Comparison of ENCODE assay signal across 25 cellular contexts in the genomic region with DNA sequence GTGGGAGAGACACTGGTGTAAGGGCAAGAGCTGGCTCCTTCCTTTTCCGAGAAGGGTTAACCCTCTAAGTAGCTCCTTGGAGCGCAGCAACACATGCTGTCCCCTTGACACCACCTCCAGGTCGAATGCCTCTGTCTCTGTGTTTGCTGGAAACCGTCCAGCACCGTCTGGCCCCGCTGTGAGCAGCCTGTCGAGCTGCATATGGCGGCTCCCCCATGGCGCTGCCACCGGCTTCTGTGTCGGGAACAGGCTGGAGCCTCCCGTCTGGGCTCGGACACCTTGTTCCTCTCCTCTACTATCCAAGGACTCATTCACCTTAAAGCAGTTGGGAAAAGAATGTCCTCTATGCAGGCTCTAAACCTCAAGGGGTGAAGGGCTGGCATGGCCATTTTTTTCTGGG. TPM values are rescaled to one million over a fixed set of nuclear protein-coding genes. Genes with fewer than 3 reads are reported as not detected.
A peak's percentile ranks its signal among the peaks of the same experiment; 100 is the strongest.
DNase-seq lines count a peak whose midpoint lies in the region; ATAC-seq, FAIRE-seq and TF ChIP-seq lines count a peak whose summit lies in the region.
"Had no signal": no experiment of that assay in that cellular context is flagged by ENCODE, and none has a peak within 500 bp of the region (broad histone marks: within the 10 kb centered on the region; RNA-seq: fewer than 3 reads in every experiment).

No MANE protein-coding gene starts in this region.

- DNase-seq in NCI-H1694 treated with DMSO at 0.1 percent for 48 hours (lab: John Stamatoyannopoulos, UW) (peak; percentile 73), NCI-H748 (lab: John Stamatoyannopoulos, UW; ENCODE audit: unreplicated experiment) (peak; percentile 50), choroid plexus epithelial cell (ENCODE audit: low read depth) (peak; percentile 2), HepG2 (ENCODE audit: low spot score) (no peak), NCI-H2196 treated with DMSO at 0.1 percent for 48 hours (lab: John Stamatoyannopoulos, UW; ENCODE audit: unreplicated experiment) (no peak), MV-4-11 (lab: John Stamatoyannopoulos, UW) (no peak)
- DNase-seq: CD4-positive, alpha-beta memory T cell; COR-L47; DMS79; EL; GF-D8; NCI-H1092; NCI-H1436; NCI-H2029 treated with DMSO at 0.1 percent for 48 hours; NCI-H345; NCI-H510A treated with DMSO at 0.1 percent for 48 hours; PC-3; SJCRH30; T-helper 2 cell had no signal

- TF ChIP-seq CTCF in HEK293 (tag by site-specific recombination; IDR thresholded peaks at IDR 0.05): no peak
- TF ChIP-seq CTCF in choroid plexus epithelial cell (conservative IDR thresholded peaks at IDR 0.05; ENCODE audit: low read depth, low read length): no peak
- TF ChIP-seq CTCF in HepG2 (CRISPR knock-in tag; IDR thresholded peaks at IDR 0.05): no peak

- TF ChIP-seq EP300 in HepG2 (IDR thresholded peaks at IDR 0.05; ENCODE audit: low read depth in 2 of 2, low read length in 2 of 2): no peak
- no peak for TF ChIP-seq EP300 in HepG2 (CRISPR knock-in tag; IDR thresholded peaks at IDR 0.05; ENCODE audit: borderline replicate concordance)

- H3K9ac ChIP-seq in HepG2 (ENCODE audit: insufficient read depth, low read depth, low read length): no peak overlapping the region

- CTCF ChIA-PET in HEK293 (lab: Yijun Ruan, JAX) (no interaction called here), HepG2 (lab: Yijun Ruan, JAX; ENCODE audit: low intra/inter-chr PET ratio, low total read pairs) (no interaction called here)

- H3K27me3 ChIP-seq in HepG2 (ENCODE audit: control insufficient read depth in 1 of 2, insufficient read depth in 2 of 2, low read length in 2 of 2): peaks cover 0 to 10% of the 10 kb centered on the region in 2 experiments; a peak in 1 of 5 replicates
- H3K27me3 ChIP-seq: SJCRH30 had no signal

- no peaks in the 10 kb centered on the region for H4K20me1 ChIP-seq in HepG2 (ENCODE audit: insufficient read depth, low read length)

- no peak for FAIRE-seq in HepG2 (lab: Jason Lieb, UNC)
- FAIRE-seq: A549, GM12891 had no signal

- in situ Hi-C loops in HepG2 (cut with HindIII; ENCODE audit: extremely low pct_ligation_motif_present, low pct_unique_long_range_greater_than_20kb): no loop called here

- 92% methylated on average over 2 of the region's 13 CpGs for WGBS in HepG2 (ENCODE audit: low lambda C conversion rate)

- H3K4me1 ChIP-seq in HEK293 (ENCODE audit: control insufficient read depth, insufficient read depth, low read length) (no peaks in the 10 kb centered on the region), HepG2 (ENCODE audit: insufficient read depth, low read length) (peaks cover 12% of the 10 kb centered on the region)
- H3K4me1 ChIP-seq: A549, SJCRH30 had no signal

- H3K27ac ChIP-seq in HEK293 (ENCODE audit: extremely low read depth, low read depth, low read length) (no peak overlapping the region), HepG2 (ENCODE audit: extremely low read length, insufficient read depth, low read length) (no peak overlapping the region)
- H3K27ac ChIP-seq: A549, SJCRH30 had no signal

- no peak overlapping the region for H2AFZ ChIP-seq in HepG2 (ENCODE audit: low read length)

- no peak overlapping the region for H3K4me2 ChIP-seq in HepG2 (ENCODE audit: low read depth, low read length)
- H3K4me2 ChIP-seq: A549 had no signal

- no peak for TF ChIP-seq RAD21 in HepG2 (CRISPR knock-in tag; IDR thresholded peaks at IDR 0.05)

- ATAC-seq in HepG2: no peak
- ATAC-seq in esophagus mucosa: no peak
- ATAC-seq: A549, HCT116, PC-3, SK-N-SH treated with all-trans-retinoic acid at 6 μM for 48 hours had no signal

- no peak for TF ChIP-seq POLR2A in HepG2 (IDR thresholded peaks at IDR 0.05; ENCODE audit: insufficient read depth in 1 of 2, low read depth in 2 of 2, low read length in 2 of 2)

- no peaks in the 10 kb centered on the region for H3K36me3 ChIP-seq in HEK293 (ENCODE audit: control insufficient read depth in 2 of 2, insufficient read depth in 1 of 2, low read length in 2 of 2)
- no peaks in the 10 kb centered on the region for H3K36me3 ChIP-seq in HepG2 (replicated peaks in 1 of 2; ENCODE audit: control insufficient read depth in 1 of 2, insufficient read depth in 2 of 2, low read length in 2 of 2)
- H3K36me3 ChIP-seq: SJCRH30 had no signal

- H3K4me3 ChIP-seq in HEK293 (ENCODE audit: low read depth, low read length) (no peak overlapping the region), choroid plexus epithelial cell (ENCODE audit: low read depth, low read length) (no peak overlapping the region), HepG2 (replicated peaks in 1 of 3; ENCODE audit: insufficient read depth in 1 of 3, low read depth in 2 of 3, low read length in 3 of 3) (no peak overlapping the region)
- H3K4me3 ChIP-seq: A549, SJCRH30 had no signal

- BruUV-seq in HepG2 (replicated peaks; lab: Mats Ljungman, UMichigan): no TSS peak

- POLR2A ChIA-PET in HEK293 (lab: Yijun Ruan, JAX): no interaction called here
- POLR2A ChIA-PET in HepG2 (lab: Yijun Ruan, JAX): no interaction called here

- intact Hi-C loops in HepG2 (cut with micrococcal nuclease; ENCODE audit: unreplicated experiment): no loop called here

- H3K9me3 ChIP-seq in HEK293 (ENCODE audit: control insufficient read depth, insufficient read depth, low read depth, low read length) (no peaks in the 10 kb centered on the region), HepG2 (ENCODE audit: low read length) (no peaks in the 10 kb centered on the region)
- H3K9me3 ChIP-seq: A549, SJCRH30 had no signal

- H3K79me2 ChIP-seq in HepG2 (ENCODE audit: insufficient read depth, low read length): no peaks in the 10 kb centered on the region

TF ChIP-seq in HEK293, 187 proteins besides CTCF, POLR2A, EP300 and RAD21:
- no peak for TF ChIP-seq ZNF146 (tag by site-specific recombination; IDR thresholded peaks at IDR 0.05)
- TF ChIP-seq ZIC2 (tag by site-specific recombination; IDR thresholded peaks at IDR 0.05): peak; percentile 25; the same call in 1 of the 2 replicates

TF ChIP-seq in HepG2, 621 proteins besides CTCF, POLR2A, EP300 and RAD21 (continues in another document):
- no peak for TF ChIP-seq ZNF260 (CRISPR knock-in tag; IDR thresholded peaks at IDR 0.05; ENCODE audit: borderline replicate concordance, low read depth)
- no peak for TF ChIP-seq ZNF780A (CRISPR knock-in tag; IDR thresholded peaks at IDR 0.05)
- TF ChIP-seq, protein P1, sequence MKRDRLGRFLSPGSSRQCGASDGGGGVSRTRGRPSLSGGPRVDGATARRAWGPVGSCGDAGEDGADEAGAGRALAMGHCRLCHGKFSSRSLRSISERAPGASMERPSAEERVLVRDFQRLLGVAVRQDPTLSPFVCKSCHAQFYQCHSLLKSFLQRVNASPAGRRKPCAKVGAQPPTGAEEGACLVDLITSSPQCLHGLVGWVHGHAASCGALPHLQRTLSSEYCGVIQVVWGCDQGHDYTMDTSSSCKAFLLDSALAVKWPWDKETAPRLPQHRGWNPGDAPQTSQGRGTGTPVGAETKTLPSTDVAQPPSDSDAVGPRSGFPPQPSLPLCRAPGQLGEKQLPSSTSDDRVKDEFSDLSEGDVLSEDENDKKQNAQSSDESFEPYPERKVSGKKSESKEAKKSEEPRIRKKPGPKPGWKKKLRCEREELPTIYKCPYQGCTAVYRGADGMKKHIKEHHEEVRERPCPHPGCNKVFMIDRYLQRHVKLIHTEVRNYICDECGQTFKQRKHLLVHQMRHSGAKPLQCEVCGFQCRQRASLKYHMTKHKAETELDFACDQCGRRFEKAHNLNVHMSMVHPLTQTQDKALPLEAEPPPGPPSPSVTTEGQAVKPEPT (CRISPR knock-in tag; IDR thresholded peaks at IDR 0.05; ENCODE audit: low read depth): no peak
- TF ChIP-seq, protein P2, sequence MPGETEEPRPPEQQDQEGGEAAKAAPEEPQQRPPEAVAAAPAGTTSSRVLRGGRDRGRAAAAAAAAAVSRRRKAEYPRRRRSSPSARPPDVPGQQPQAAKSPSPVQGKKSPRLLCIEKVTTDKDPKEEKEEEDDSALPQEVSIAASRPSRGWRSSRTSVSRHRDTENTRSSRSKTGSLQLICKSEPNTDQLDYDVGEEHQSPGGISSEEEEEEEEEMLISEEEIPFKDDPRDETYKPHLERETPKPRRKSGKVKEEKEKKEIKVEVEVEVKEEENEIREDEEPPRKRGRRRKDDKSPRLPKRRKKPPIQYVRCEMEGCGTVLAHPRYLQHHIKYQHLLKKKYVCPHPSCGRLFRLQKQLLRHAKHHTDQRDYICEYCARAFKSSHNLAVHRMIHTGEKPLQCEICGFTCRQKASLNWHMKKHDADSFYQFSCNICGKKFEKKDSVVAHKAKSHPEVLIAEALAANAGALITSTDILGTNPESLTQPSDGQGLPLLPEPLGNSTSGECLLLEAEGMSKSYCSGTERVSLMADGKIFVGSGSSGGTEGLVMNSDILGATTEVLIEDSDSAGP (CRISPR knock-in tag; IDR thresholded peaks at IDR 0.05; ENCODE audit: borderline replicate concordance): no peak

RNA-seq across cellular contexts. Expression of a gene that starts 28.9 kb away (rescaled TPM):
- 2.2 and 2.7 TPM in 2 replicates for total RNA-seq in HepG2 (2016; rRNA removed; fragmentation: Illumina TruSeq; extraction: Trizol)
- 1.3 and 1.5 TPM in 2 replicates for total RNA-seq in HepG2 (2016; cell fraction: cytosol; rRNA removed; fragmentation: Illumina TruSeq; extraction: Trizol; ENCODE audit: low read depth)
- total RNA-seq in HepG2 (2016; cell fraction: insoluble cytoplasmic fraction; rRNA removed; fragmentation: Illumina TruSeq; extraction: Trizol): 2.3 and 2.6 TPM in 2 replicates
- 3.8 TPM in 2 replicates for total RNA-seq in HepG2 (2016; cell fraction: membrane; rRNA removed; fragmentation: Illumina TruSeq; extraction: Trizol)
- 1.4 and 1.6 TPM in 2 replicates for total RNA-seq in HepG2 (2016; cell fraction: nucleus; rRNA removed; fragmentation: Illumina TruSeq; extraction: Trizol)
- polyA plus RNA-seq in HepG2 (2011; rRNA removed): 0.24 and 0.50 TPM in 2 replicates
- polyA plus RNA-seq in HepG2 (2011; cell fraction: cytosol; rRNA removed): 0.60 and 0.71 TPM in 2 replicates
- 0.48 and 0.57 TPM in 2 replicates for polyA plus RNA-seq in HepG2 (2011; cell fraction: nucleus; rRNA removed)
- 0.43 and 0.65 TPM in 2 replicates for polyA plus RNA-seq in HepG2 (2012)
- polyA plus RNA-seq in HepG2 (2016; cell fraction: cytosol; fragmentation: Illumina TruSeq; extraction: Trizol; ENCODE audit: low read depth): 1.2 and 1.5 TPM in 2 replicates
- polyA plus RNA-seq in HepG2 (2016; cell fraction: insoluble cytoplasmic fraction; fragmentation: Illumina TruSeq; extraction: Trizol; ENCODE audit: low read depth): 2.5 and 3.8 TPM in 2 replicates
- 2.6 and 3.4 TPM in 2 replicates for polyA plus RNA-seq in HepG2 (2016; cell fraction: membrane; fragmentation: Illumina TruSeq; extraction: Trizol; ENCODE audit: low read depth)
- polyA plus RNA-seq in HepG2 (2016; cell fraction: nucleus; fragmentation: Illumina TruSeq; extraction: Trizol; ENCODE audit: insufficient read depth, low read depth): 2.0 and 2.1 TPM in 2 replicates
- polyA minus RNA-seq in HepG2 (2011; rRNA and poly(A)+ RNA removed; ENCODE audit: low replicate concordance): 1.2 TPM in 1 of 2 replicates, not detected in the other
- polyA minus RNA-seq in HepG2 (2011; cell fraction: cytosol; rRNA and poly(A)+ RNA removed): 0.69 and 0.70 TPM in 2 replicates
- polyA minus RNA-seq in HepG2 (2011; cell fraction: nucleus; rRNA and poly(A)+ RNA removed): 0.12 and 0.13 TPM in 2 replicates
- 0.24 TPM for total RNA-seq in esophagus mucosa
- polyA plus RNA-seq: CD4-positive, alpha-beta memory T cell had no signal

Comparison
In these comparisons a context has a peak if more than half of its experiments do, and no peak if none do; other contexts are left out.
1. DNase-seq: peak in NCI-H1694 treated with DMSO at 0.1 percent for 48 hours (single experiment), NCI-H748 (single experiment) and choroid plexus epithelial cell (single experiment); none in HepG2 (single experiment), NCI-H2196 treated with DMSO at 0.1 percent for 48 hours (single experiment) and MV-4-11 (single experiment).